Comparison of ENCODE assay signal across 18 cellular contexts in the genomic region with DNA sequence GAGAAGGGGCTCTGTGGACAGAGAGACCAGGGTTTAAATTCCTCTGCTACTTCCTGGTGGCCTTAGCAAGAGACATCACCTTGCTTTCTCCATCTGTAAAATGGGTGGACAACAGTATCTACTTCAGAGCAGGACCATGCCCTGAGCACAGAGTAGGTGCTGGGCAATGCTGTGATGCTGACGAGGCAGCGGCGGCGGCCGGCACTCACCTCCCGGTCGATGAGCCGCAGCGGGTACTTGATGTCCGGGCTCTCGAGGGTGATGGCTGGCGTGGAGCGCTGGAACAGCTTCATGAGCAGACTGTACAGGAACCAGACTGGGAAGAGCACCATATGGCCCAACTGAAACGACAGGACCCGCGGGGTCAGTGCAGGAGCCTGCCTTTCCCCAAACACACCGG. TPM values are rescaled to one million over a fixed set of nuclear protein-coding genes. Genes with fewer than 3 reads are reported as not detected.
DNase-seq lines count a peak whose midpoint lies in the region; ATAC-seq and TF ChIP-seq lines count a peak whose summit lies in the region.
"Had no signal": no experiment of that assay in that cellular context is flagged by ENCODE, and none has a peak within 500 bp of the region (broad histone marks: within the 10 kb centered on the region; RNA-seq: fewer than 3 reads in every experiment).

No MANE protein-coding gene starts in this region.

- H3K4me1 ChIP-seq in breast epithelium: no peaks in the 10 kb centered on the region
- peaks cover 0 to 6% of the 10 kb centered on the region in 2 donors for H3K4me1 ChIP-seq in uterus
- no peaks in the 10 kb centered on the region for H3K4me1 ChIP-seq in CD8-positive, alpha-beta memory T cell (ENCODE audit: insufficient read depth, low read length)
- H3K4me1 ChIP-seq: BE2C had no signal

- DNase-seq in MCF 10A (ENCODE audit: unreplicated experiment) (no peak), breast epithelium (ENCODE audit: low spot score in 2 of 2) (no peak), coronary artery (ENCODE audit: low spot score) (no peak), osteocyte (ENCODE audit: extremely low spot score, unreplicated experiment) (no peak), uterus (no peak)
- DNase-seq in CD8-positive, alpha-beta memory T cell: no peak
- DNase-seq: 8988T; activated CD4-positive, alpha-beta T cell treated with anti-CD3 and anti-CD28 coated beads, Interleukin-2, amount 50 U/mL, for 48 hours; activated naive CD4-positive, alpha-beta T cell treated with Interleukin-2 at 50 U/mL for 16 hours; BE2C; NCI-H146; NCI-H748 treated with DMSO at 0.1 percent for 48 hours; nephron progenitor cell; testis had no signal

- BruUV-seq in MCF 10A (replicated peaks; lab: Mats Ljungman, UMichigan): no TSS peak

- H3K27ac ChIP-seq in breast epithelium: no peak overlapping the region
- H3K27ac ChIP-seq in coronary artery: peak overlapping the region; percentile 88 to 91
- peak overlapping the region; percentile 54 to 60 for H3K27ac ChIP-seq in uterus
- H3K27ac ChIP-seq in CD8-positive, alpha-beta memory T cell (ENCODE audit: low read depth, low read length): no peak overlapping the region
- H3K27ac ChIP-seq: testis had no signal

- peaks cover 48% of the 10 kb centered on the region for H3K36me3 Mint-ChIP-seq in MCF 10A (ENCODE audit: insufficient read depth, unreplicated experiment)
- peaks cover 17% of the 10 kb centered on the region for H3K36me3 Mint-ChIP-seq in osteocyte (ENCODE audit: unreplicated experiment)
- peaks cover 0 to 51% (median 5%) of the 10 kb centered on the region in 3 donors for H3K36me3 Mint-ChIP-seq in CD8-positive, alpha-beta memory T cell

- no peak for TF ChIP-seq POLR2A in breast epithelium (IDR thresholded peaks at IDR 0.05)
- no peak for TF ChIP-seq POLR2A in uterus (IDR thresholded peaks at IDR 0.05)

- CTCF ChIA-PET in MCF 10A (lab: Yijun Ruan, JAX): interaction anchor here (0.6 to 1.8 kb wide), 6 partner anchors 10 to 1132 kb away, joined by 3 to 6 read pairs (median 3); a partner anchor contains a TSS
- CTCF ChIA-PET in CD8-positive, alpha-beta memory T cell (lab: Charles Lee): no interaction called here

- ATAC-seq in HG03039 (IDR thresholded peaks at IDR 0.05; ENCODE audit: unreplicated experiment): no peak
- ATAC-seq in HG02642 (IDR thresholded peaks at IDR 0.05; ENCODE audit: poor library complexity, unreplicated experiment): no peak

- H3K9me3 Mint-ChIP-seq in MCF 10A (ENCODE audit: unreplicated experiment) (no peaks in the 10 kb centered on the region), osteocyte (ENCODE audit: unreplicated experiment) (no peaks in the 10 kb centered on the region)
- H3K9me3 Mint-ChIP-seq in CD8-positive, alpha-beta memory T cell: no peaks in the 10 kb centered on the region
- H3K9me3 Mint-ChIP-seq: nephron progenitor cell had no signal

- H3K36me3 ChIP-seq in breast epithelium (no peaks in the 10 kb centered on the region), uterus (no peaks in the 10 kb centered on the region)
- peaks cover 5% of the 10 kb centered on the region for H3K36me3 ChIP-seq in CD8-positive, alpha-beta memory T cell (ENCODE audit: insufficient read depth, low read length)

- no peaks in the 10 kb centered on the region for H3K27me3 ChIP-seq in breast epithelium
- H3K27me3 ChIP-seq in uterus: no peaks in the 10 kb centered on the region
- H3K27me3 ChIP-seq in CD8-positive, alpha-beta memory T cell (ENCODE audit: insufficient read depth, low read length, poor library complexity, severe bottlenecking): no peaks in the 10 kb centered on the region
- H3K27me3 ChIP-seq: BE2C, testis had no signal

- H3K27ac Mint-ChIP-seq in MCF 10A (ENCODE audit: low read depth, unreplicated experiment) (peak overlapping the region; percentile 99), osteocyte (ENCODE audit: unreplicated experiment) (peak overlapping the region; percentile 100)
- peak overlapping the region in 2 of 8 donors; percentile 47 to 63 for H3K27ac Mint-ChIP-seq in CD8-positive, alpha-beta memory T cell

- H3K9me3 ChIP-seq in breast epithelium (no peaks in the 10 kb centered on the region), uterus (no peaks in the 10 kb centered on the region)
- no peaks in the 10 kb centered on the region for H3K9me3 ChIP-seq in CD8-positive, alpha-beta memory T cell (ENCODE audit: low read length)
- H3K9me3 ChIP-seq: BE2C, testis had no signal

- intact Hi-C loops in MCF 10A (cut with micrococcal nuclease): loop anchor here (5.0 kb wide), 1 partner anchor 301 kb away; no protein-coding TSS in a partner anchor
- intact Hi-C loops in breast epithelium (cut with DNase I; ENCODE audit: low total_unique reads): no loop called here
- intact Hi-C loops in uterus (cut with DNase I; ENCODE audit: low total_unique reads): no loop called here

- H3K27me3 Mint-ChIP-seq in MCF 10A (ENCODE audit: insufficient read depth, unreplicated experiment): no peaks in the 10 kb centered on the region
- no peaks in the 10 kb centered on the region for H3K27me3 Mint-ChIP-seq in osteocyte (ENCODE audit: unreplicated experiment)
- no peaks in the 10 kb centered on the region for H3K27me3 Mint-ChIP-seq in CD8-positive, alpha-beta memory T cell

- H3K4me3 ChIP-seq in breast epithelium: no peak overlapping the region
- no peak overlapping the region for H3K4me3 ChIP-seq in coronary artery
- no peak overlapping the region for H3K4me3 ChIP-seq in uterus
- H3K4me3 ChIP-seq in CD8-positive, alpha-beta memory T cell (ENCODE audit: low read length): no peak overlapping the region
- H3K4me3 ChIP-seq: testis had no signal

- H3K4me3 Mint-ChIP-seq in MCF 10A (ENCODE audit: unreplicated experiment) (no peak overlapping the region), osteocyte (ENCODE audit: unreplicated experiment) (no peak overlapping the region)
- no peak overlapping the region for H3K4me3 Mint-ChIP-seq in CD8-positive, alpha-beta memory T cell
- H3K4me3 Mint-ChIP-seq: nephron progenitor cell had no signal

- H3K4me1 Mint-ChIP-seq in MCF 10A (ENCODE audit: insufficient read depth, unreplicated experiment) (peaks cover 9% of the 10 kb centered on the region), osteocyte (ENCODE audit: unreplicated experiment) (peaks cover 52% of the 10 kb centered on the region)
- H3K4me1 Mint-ChIP-seq in CD8-positive, alpha-beta memory T cell: peaks cover 0 to 18% (median 0%) of the 10 kb centered on the region in 3 donors

- POLR2A ChIA-PET in MCF 10A (lab: Yijun Ruan, JAX): interaction anchor here (0.7 to 4.0 kb wide), 4 partner anchors 12 to 545 kb away, joined by 3 to 56 read pairs (median 24); a partner anchor contains a TSS
- POLR2A ChIA-PET in CD8-positive, alpha-beta memory T cell (lab: Charles Lee): no interaction called here

- TF ChIP-seq CTCF in MCF 10A (IDR thresholded peaks at IDR 0.05; ENCODE audit: unreplicated experiment) (no peak), breast epithelium (IDR thresholded peaks at IDR 0.05) (no peak), coronary artery (IDR thresholded peaks at IDR 0.05) (no peak), osteocyte (IDR thresholded peaks at IDR 0.05) (no peak), uterus (IDR thresholded peaks at IDR 0.05) (no peak)

RNA-seq across cellular contexts. Expression of a gene that starts 3.9 kb away (rescaled TPM):
- total RNA-seq in MCF 10A (2022) (0.83 and 1.1 TPM in 2 replicates), breast epithelium (under 1 TPM in 1 of 3 donors, not detected in 2; 0.73 TPM), osteocyte (0.47 and 1.3 TPM in 2 replicates), uterus (under 1 TPM in 1 of 4 donors, not detected in 3; 0.79 TPM)
- under 1 TPM; 0.51 to 0.74 TPM for total RNA-seq in CD8-positive, alpha-beta memory T cell
- 0.51 TPM for polyA plus RNA-seq in CD8-positive, alpha-beta memory T cell
- total RNA-seq: M059J, SK-MEL-5 had no signal

RNA-seq across cellular contexts. Expression of a gene that starts 12.7 kb away (rescaled TPM):
- total RNA-seq in MCF 10A (2022) (104 and 114 TPM in 2 replicates), breast epithelium (100 to 1,000 TPM in 1 of 3 donors, 10 to 100 TPM in 2; 56.5 to 248 (median 87.5) TPM), osteocyte (408 and 430 TPM in 2 replicates), uterus (100 to 1,000 TPM in 1 of 4 donors, 10 to 100 TPM in 3; 34.0 to 225 (median 51.7) TPM)
- 10 to 100 TPM; 70.9 to 75.1 TPM for total RNA-seq in CD8-positive, alpha-beta memory T cell
- polyA plus RNA-seq in CD8-positive, alpha-beta memory T cell: 105 TPM

RNA-seq across cellular contexts. Expression of a gene that starts 21.8 kb away (rescaled TPM):
- 49.7 and 51.3 TPM in 2 replicates for total RNA-seq in MCF 10A (2022)
- 10 to 100 TPM; 33.1 to 52.8 (median 38.3) TPM for total RNA-seq in breast epithelium
- total RNA-seq in osteocyte: 77.8 and 77.9 TPM in 2 replicates
- total RNA-seq in uterus: 10 to 100 TPM; 25.9 to 73.3 (median 39.2) TPM
- total RNA-seq in CD8-positive, alpha-beta memory T cell: 10 to 100 TPM; 80.0 to 82.8 TPM
- polyA plus RNA-seq in CD8-positive, alpha-beta memory T cell: 78.0 TPM

Comparison
In these comparisons a context has a peak if more than half of its experiments do, and no peak if none do; other contexts are left out.
1. H3K27ac ChIP-seq: peak in coronary artery (2 of 2) and uterus (2 of 2); none in breast epithelium (0 of 2) and CD8-positive, alpha-beta memory T cell (single experiment).